1 cellular context compared by ENCODE assay signal in the genomic region with DNA sequence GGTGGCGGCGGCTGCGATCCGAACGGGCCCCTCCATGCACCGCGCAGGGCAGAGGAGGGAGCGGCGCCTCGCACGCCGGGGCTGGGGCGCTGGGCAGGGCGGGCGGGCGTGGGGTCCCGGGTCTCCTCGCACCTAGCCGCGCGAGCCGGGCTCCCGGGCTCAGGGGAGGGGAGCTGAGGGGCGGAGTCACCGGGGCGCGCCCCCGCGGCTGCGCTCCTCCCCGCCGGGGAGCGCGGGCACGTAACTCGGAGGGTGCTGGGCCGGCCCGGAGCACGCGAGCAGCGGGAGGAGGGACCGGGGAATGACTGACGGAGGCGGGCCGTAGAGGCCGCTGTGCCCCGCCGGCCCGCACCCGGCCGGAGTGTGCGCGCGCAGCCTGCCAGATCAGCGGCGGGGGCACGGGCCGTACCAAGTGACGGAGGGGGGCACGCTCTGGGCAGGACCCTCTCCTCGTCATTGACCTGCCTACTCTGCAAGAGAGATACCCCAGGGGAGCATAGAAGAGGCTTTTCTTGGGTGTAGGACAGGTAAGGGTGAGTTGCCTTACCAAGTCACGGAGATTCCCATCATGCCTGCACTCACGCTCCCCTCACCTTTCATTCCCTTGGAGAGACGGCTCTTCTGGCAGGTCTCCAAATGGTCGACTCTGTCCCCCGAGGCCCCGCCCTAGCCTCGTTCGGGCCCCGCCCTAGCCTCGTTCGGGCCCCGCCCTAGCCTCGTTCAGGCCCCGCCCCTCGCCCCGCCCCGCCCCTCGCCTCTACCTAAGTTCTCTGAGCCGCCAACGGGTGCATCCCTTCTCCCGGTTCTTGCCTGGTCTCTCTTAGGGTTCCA.
TF ChIP-seq lines count a peak whose summit lies in the region.

Gene CDON, minus strand, starts transcription at position 188 of the 831 bp plus-strand sequence. CDS start 39,390 bp downstream, outside the sequence.

TF ChIP-seq in GM12878, 131 proteins besides CTCF, POLR2A, EP300 and RAD21 (continued from another document and continues in another):
- TF ChIP-seq, protein P1, sequence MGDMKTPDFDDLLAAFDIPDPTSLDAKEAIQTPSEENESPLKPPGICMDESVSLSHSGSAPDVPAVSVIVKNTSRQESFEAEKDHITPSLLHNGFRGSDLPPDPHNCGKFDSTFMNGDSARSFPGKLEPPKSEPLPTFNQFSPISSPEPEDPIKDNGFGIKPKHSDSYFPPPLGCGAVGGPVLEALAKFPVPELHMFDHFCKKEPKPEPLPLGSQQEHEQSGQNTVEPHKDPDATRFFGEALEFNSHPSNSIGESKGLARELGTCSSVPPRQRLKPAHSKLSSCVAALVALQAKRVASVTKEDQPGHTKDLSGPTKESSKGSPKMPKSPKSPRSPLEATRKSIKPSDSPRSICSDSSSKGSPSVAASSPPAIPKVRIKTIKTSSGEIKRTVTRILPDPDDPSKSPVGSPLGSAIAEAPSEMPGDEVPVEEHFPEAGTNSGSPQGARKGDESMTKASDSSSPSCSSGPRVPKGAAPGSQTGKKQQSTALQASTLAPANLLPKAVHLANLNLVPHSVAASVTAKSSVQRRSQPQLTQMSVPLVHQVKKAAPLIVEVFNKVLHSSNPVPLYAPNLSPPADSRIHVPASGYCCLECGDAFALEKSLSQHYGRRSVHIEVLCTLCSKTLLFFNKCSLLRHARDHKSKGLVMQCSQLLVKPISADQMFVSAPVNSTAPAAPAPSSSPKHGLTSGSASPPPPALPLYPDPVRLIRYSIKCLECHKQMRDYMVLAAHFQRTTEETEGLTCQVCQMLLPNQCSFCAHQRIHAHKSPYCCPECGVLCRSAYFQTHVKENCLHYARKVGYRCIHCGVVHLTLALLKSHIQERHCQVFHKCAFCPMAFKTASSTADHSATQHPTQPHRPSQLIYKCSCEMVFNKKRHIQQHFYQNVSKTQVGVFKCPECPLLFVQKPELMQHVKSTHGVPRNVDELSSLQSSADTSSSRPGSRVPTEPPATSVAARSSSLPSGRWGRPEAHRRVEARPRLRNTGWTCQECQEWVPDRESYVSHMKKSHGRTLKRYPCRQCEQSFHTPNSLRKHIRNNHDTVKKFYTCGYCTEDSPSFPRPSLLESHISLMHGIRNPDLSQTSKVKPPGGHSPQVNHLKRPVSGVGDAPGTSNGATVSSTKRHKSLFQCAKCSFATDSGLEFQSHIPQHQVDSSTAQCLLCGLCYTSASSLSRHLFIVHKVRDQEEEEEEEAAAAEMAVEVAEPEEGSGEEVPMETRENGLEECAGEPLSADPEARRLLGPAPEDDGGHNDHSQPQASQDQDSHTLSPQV (IDR thresholded peaks at IDR 0.05) = no peak
- TF ChIP-seq GABPA (IDR thresholded peaks at IDR 0.05; ENCODE audit: low read depth) (no peak), IKZF1 (conservative IDR thresholded peaks at IDR 0.05) (peak; percentile 73), SKIL (IDR thresholded peaks at IDR 0.05; ENCODE audit: low read depth, poor library complexity, severe bottlenecking) (peak; percentile 99), NBN (IDR thresholded peaks at IDR 0.05) (peak; percentile 92), RUNX3 (IDR thresholded peaks at IDR 0.05; ENCODE audit: low read length) (peak; percentile 21; the same call in 1 of the 2 replicates), FOXM1 (IDR thresholded peaks at IDR 0.05; ENCODE audit: low read depth, low read length) (no peak), BRCA1 (IDR thresholded peaks at IDR 0.05; ENCODE audit: low read depth, low read length) (no peak; the same call in 1 of the 2 replicates), RFX5 (IDR thresholded peaks at IDR 0.05; ENCODE audit: low read depth, low read length) (no peak; the same call in 1 of the 2 replicates), HDAC6 (IDR thresholded peaks at IDR 0.05; ENCODE audit: unreplicated experiment) (no peak), ZBTB40 (IDR thresholded peaks at IDR 0.05; ENCODE audit: borderline replicate concordance) (no peak), ZNF207 (IDR thresholded peaks at IDR 0.05; ENCODE audit: borderline replicate concordance) (peak; percentile 99), EED (IDR thresholded peaks at IDR 0.05; ENCODE audit: low read depth) (no peak), NR2C1 (IDR thresholded peaks at IDR 0.05) (peak; percentile 67), POLR2AphosphoS2 (IDR thresholded peaks at IDR 0.05; ENCODE audit: low read depth, low read length) (no peak), TCF3 (IDR thresholded peaks at IDR 0.05; ENCODE audit: borderline replicate concordance, insufficient read depth, low read depth, low read length) (no peak), MTA2 (IDR thresholded peaks at IDR 0.05; ENCODE audit: low read depth) (0 out of 2 replicates have a peak, but pooled peaks have one; percentile 14), RCOR1 (conservative IDR thresholded peaks at IDR 0.05; ENCODE audit: low read depth, low read length) (no peak), NR2C2 (IDR thresholded peaks at IDR 0.05; ENCODE audit: borderline replicate concordance, control insufficient read depth, insufficient read length, low read depth) (no peak), TAF1 (IDR thresholded peaks at IDR 0.05; ENCODE audit: borderline replicate concordance, low read depth, low read length) (no peak), SMC3 (IDR thresholded peaks at IDR 0.05; ENCODE audit: borderline replicate concordance, low read length) (no peak), SREBF1 (IDR thresholded peaks at IDR 0.05; ENCODE audit: low read length) (peak; percentile 98), MYB (IDR thresholded peaks at IDR 0.05; ENCODE audit: borderline replicate concordance, low read depth, low read length) (no peak), BCL11A (IDR thresholded peaks at IDR 0.05; ENCODE audit: low read depth, low read length) (no peak), HSF1 (IDR thresholded peaks at IDR 0.05; ENCODE audit: low read depth, low read length) (no peak), ZNF217 (IDR thresholded peaks at IDR 0.05) (no peak), DPF2 (IDR thresholded peaks at IDR 0.05) (peak; percentile 82), SMARCA5 (IDR thresholded peaks at IDR 0.05) (no peak), JUND (IDR thresholded peaks at IDR 0.05; ENCODE audit: low read depth, low read length) (peak; percentile 99), BMI1 (IDR thresholded peaks at IDR 0.05; ENCODE audit: borderline replicate concordance) (no peak; the same call in 1 of the 2 replicates), CHD1 (IDR thresholded peaks at IDR 0.05; ENCODE audit: low read depth, low read length) (peak; percentile 99)
- TF ChIP-seq, protein P2, sequence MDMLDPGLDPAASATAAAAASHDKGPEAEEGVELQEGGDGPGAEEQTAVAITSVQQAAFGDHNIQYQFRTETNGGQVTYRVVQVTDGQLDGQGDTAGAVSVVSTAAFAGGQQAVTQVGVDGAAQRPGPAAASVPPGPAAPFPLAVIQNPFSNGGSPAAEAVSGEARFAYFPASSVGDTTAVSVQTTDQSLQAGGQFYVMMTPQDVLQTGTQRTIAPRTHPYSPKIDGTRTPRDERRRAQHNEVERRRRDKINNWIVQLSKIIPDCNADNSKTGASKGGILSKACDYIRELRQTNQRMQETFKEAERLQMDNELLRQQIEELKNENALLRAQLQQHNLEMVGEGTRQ (IDR thresholded peaks at IDR 0.05; ENCODE audit: borderline replicate concordance, low read depth, low read length) = no peak
- TF ChIP-seq, protein P3, sequence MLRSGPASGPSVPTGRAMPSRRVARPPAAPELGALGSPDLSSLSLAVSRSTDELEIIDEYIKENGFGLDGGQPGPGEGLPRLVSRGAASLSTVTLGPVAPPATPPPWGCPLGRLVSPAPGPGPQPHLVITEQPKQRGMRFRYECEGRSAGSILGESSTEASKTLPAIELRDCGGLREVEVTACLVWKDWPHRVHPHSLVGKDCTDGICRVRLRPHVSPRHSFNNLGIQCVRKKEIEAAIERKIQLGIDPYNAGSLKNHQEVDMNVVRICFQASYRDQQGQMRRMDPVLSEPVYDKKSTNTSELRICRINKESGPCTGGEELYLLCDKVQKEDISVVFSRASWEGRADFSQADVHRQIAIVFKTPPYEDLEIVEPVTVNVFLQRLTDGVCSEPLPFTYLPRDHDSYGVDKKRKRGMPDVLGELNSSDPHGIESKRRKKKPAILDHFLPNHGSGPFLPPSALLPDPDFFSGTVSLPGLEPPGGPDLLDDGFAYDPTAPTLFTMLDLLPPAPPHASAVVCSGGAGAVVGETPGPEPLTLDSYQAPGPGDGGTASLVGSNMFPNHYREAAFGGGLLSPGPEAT (IDR thresholded peaks at IDR 0.05; ENCODE audit: low read depth) = peak; percentile 96
- TF ChIP-seq, protein P4, sequence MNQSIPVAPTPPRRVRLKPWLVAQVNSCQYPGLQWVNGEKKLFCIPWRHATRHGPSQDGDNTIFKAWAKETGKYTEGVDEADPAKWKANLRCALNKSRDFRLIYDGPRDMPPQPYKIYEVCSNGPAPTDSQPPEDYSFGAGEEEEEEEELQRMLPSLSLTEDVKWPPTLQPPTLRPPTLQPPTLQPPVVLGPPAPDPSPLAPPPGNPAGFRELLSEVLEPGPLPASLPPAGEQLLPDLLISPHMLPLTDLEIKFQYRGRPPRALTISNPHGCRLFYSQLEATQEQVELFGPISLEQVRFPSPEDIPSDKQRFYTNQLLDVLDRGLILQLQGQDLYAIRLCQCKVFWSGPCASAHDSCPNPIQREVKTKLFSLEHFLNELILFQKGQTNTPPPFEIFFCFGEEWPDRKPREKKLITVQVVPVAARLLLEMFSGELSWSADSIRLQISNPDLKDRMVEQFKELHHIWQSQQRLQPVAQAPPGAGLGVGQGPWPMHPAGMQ (IDR thresholded peaks at IDR 0.05; ENCODE audit: borderline replicate concordance) = no peak
- TF ChIP-seq, protein P5, sequence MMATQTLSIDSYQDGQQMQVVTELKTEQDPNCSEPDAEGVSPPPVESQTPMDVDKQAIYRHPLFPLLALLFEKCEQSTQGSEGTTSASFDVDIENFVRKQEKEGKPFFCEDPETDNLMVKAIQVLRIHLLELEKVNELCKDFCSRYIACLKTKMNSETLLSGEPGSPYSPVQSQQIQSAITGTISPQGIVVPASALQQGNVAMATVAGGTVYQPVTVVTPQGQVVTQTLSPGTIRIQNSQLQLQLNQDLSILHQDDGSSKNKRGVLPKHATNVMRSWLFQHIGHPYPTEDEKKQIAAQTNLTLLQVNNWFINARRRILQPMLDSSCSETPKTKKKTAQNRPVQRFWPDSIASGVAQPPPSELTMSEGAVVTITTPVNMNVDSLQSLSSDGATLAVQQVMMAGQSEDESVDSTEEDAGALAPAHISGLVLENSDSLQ (IDR thresholded peaks at IDR 0.05) = peak; percentile 95
